ENCODE assay signal across 1 cellular context in the genomic region with DNA sequence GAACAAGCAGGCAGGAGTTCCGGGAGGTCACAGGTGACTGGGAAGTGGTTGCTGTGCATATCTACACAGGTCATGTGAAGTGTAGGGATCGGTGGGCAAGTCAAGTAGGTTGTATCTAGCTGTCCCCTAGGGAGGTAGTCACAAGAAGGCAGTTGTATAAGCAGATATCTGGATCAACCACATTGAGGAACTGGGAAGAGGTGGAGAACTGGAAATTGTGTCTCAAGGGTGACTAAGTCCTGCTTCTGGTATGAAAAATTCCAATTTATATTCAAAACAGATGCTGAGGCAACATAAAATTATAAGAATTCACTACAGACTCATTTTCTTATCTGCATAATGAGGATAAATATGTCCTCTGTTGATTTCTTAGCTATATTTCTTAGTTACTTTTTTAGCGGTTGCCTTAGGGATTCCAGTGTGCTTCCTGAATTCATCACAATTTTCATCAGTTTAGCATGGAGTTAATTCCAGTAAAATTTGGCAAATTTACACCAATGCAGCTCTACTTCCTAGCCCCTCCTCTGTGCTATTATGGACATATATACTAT.
TF ChIP-seq lines count a peak whose summit lies in the region.

No MANE protein-coding gene starts in this region.

TF ChIP-seq in WTC11, 78 proteins besides CTCF, POLR2A, EP300 and RAD21 (continued from another document):
- TF ChIP-seq, protein P1, sequence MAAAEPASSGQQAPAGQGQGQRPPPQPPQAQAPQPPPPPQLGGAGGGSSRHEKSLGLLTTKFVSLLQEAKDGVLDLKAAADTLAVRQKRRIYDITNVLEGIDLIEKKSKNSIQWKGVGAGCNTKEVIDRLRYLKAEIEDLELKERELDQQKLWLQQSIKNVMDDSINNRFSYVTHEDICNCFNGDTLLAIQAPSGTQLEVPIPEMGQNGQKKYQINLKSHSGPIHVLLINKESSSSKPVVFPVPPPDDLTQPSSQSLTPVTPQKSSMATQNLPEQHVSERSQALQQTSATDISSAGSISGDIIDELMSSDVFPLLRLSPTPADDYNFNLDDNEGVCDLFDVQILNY (CRISPR knock-in tag; IDR thresholded peaks at IDR 0.05): no peak
- TF ChIP-seq EMX1 (CRISPR knock-in tag; IDR thresholded peaks at IDR 0.05): no peak
